1 cellular context compared by ENCODE assay signal in the genomic region with DNA sequence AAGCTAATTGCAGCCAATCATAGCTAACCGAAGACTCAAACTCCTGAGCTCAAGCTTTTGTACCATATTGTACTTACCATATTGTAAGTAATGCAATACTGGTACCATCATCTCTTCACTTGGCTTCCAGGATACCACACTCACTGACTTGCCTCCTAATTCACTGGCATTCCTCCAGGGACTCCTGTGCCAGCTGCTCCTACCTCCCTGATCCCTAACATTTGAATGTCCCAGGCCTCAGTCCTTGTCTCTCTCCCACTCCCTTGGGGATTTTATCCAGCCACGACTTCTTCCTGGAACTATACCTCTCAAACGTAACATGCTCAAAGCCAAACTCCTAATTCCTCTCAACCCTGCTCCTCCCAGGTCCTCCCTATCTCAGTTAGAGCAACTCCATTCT.
TF ChIP-seq lines count a peak whose summit lies in the region.

No MANE protein-coding gene starts in this region.

TF ChIP-seq in GM12878, 131 proteins besides CTCF, POLR2A, EP300 and RAD21:
- TF ChIP-seq NKRF (conservative IDR thresholded peaks at IDR 0.05) (no peak), POLR2AphosphoS5 (IDR thresholded peaks at IDR 0.05; ENCODE audit: low read length) (peak; percentile 55; the same call in 1 of the 2 replicates)
TF ChIP-seq in GM12878: peak in this region for 1.
